16 cellular contexts compared by ENCODE assay signal in genomic region chr16:89391-90302, GRCh38. TPM values are rescaled to one million over a fixed set of nuclear protein-coding genes. Genes with fewer than 3 reads are reported as not detected.
DNase-seq lines count a peak whose midpoint lies in the region; ATAC-seq, FAIRE-seq and TF ChIP-seq lines count a peak whose summit lies in the region.
"Had no signal": no experiment of that assay in that cellular context is flagged by ENCODE, and none has a peak within 500 bp of the region (broad histone marks: within the 10 kb centered on the region; RNA-seq: fewer than 3 reads in every experiment).

No MANE protein-coding gene starts in this region.

- H3K9me3 Mint-ChIP-seq in GM23338: no peaks in the 10 kb centered on the region
- no peaks in the 10 kb centered on the region for H3K9me3 Mint-ChIP-seq in stimulated activated naive B cell treated with anti-CD40 and anti-IgM and Interleukin-4, amounts not matched to agents 10 μg/mL and 1 μg/mL and 100 μg/mL, for 72 hours
- H3K9me3 Mint-ChIP-seq: CD4-positive, alpha-beta memory T cell; H9; IgD-negative memory B cell had no signal

- CTCF ChIA-PET in K562 (lab: Yijun Ruan, JAX; ENCODE audit: low intra/inter-chr PET ratio): interaction anchor here (0.6 kb wide), 1 partner anchor 16 kb away, joined by 3 read pairs; no protein-coding TSS in a partner anchor

- no peak for TF ChIP-seq EP300 in K562 (IDR thresholded peaks at IDR 0.05; ENCODE audit: low read length)

- peaks cover 12% of the 10 kb centered on the region for H3K27me3 Mint-ChIP-seq in GM23338 (ENCODE audit: insufficient read depth, low read depth, poor library complexity)
- H3K27me3 Mint-ChIP-seq in stimulated activated naive B cell treated with anti-CD40 and anti-IgM and Interleukin-4, amounts not matched to agents 10 μg/mL and 1 μg/mL and 100 μg/mL, for 72 hours: no peaks in the 10 kb centered on the region
- H3K27me3 Mint-ChIP-seq: B cell; CD4-positive, alpha-beta memory T cell; IgD-negative memory B cell had no signal

- no TSS peak for BruUV-seq in K562 (replicated peaks; lab: Mats Ljungman, UMichigan)

- in situ Hi-C loops in K562 (cut with MboI): no loop called here

- H2AFZ ChIP-seq in GM23338: no peak overlapping the region
- H2AFZ ChIP-seq in K562 (ENCODE audit: low read depth, low read length): no peak overlapping the region

- H3K36me3 Mint-ChIP-seq in GM23338 (ENCODE audit: low read depth): peaks cover 19% of the 10 kb centered on the region; the same call in 2 of the 3 replicates
- peaks cover 43 to 45% of the 10 kb centered on the region in 2 donors for H3K36me3 Mint-ChIP-seq in stimulated activated naive B cell treated with anti-CD40 and anti-IgM and Interleukin-4, amounts not matched to agents 10 μg/mL and 1 μg/mL and 100 μg/mL, for 72 hours
- H3K36me3 Mint-ChIP-seq: IgD-negative memory B cell had no signal

- DNase-seq in GM23338 (ENCODE audit: low spot score) (no peak), K562 (ENCODE audit: extremely low read depth in 1 of 4, low spot score in 3 of 4) (no peak), pons (ENCODE audit: low spot score) (no peak), coronary artery (ENCODE audit: low spot score) (no peak)
- no peak for DNase-seq in stimulated activated naive B cell treated with anti-CD40 and anti-IgM and Interleukin-4, amounts not matched to agents 10 μg/mL and 1 μg/mL and 100 μg/mL, for 72 hours
- DNase-seq: Calu3; CD4-positive, alpha-beta memory T cell; DMS53; H9; NCI-H187; NCI-H345; NCI-H526 treated with DMSO at 0.1 percent for 48 hours; NK-92 treated with Interleukin-12 subunit alpha and Interleukin-12 subunit beta, amount 100 ng/mL, for 24 hours; OCI-M1 had no signal

- H3K4me3 Mint-ChIP-seq in GM23338: no peak overlapping the region
- no peak overlapping the region for H3K4me3 Mint-ChIP-seq in stimulated activated naive B cell treated with anti-CD40 and anti-IgM and Interleukin-4, amounts not matched to agents 10 μg/mL and 1 μg/mL and 100 μg/mL, for 72 hours
- H3K4me3 Mint-ChIP-seq: B cell; CD4-positive, alpha-beta memory T cell; H9; IgD-negative memory B cell had no signal

- WGBS in K562 (ENCODE audit: insufficient coverage, low coverage, missing lambda C conversion rate): 91% methylated on average over 28 of the region's 30 CpGs

- no peaks in the 10 kb centered on the region for H3K4me1 Mint-ChIP-seq in GM23338
- peaks cover 17 to 31% of the 10 kb centered on the region in 2 donors for H3K4me1 Mint-ChIP-seq in stimulated activated naive B cell treated with anti-CD40 and anti-IgM and Interleukin-4, amounts not matched to agents 10 μg/mL and 1 μg/mL and 100 μg/mL, for 72 hours

- H3K4me1 ChIP-seq in GM23338 (ENCODE audit: insufficient read depth) (no peaks in the 10 kb centered on the region), K562 (replicated peaks in 1 of 2; ENCODE audit: control insufficient read depth in 2 of 2, insufficient read depth in 2 of 2, low read length in 2 of 2) (peaks cover 9 to 56% of the 10 kb centered on the region in 2 experiments; a peak in 4 of 5 replicates)

- H4K20me1 ChIP-seq in GM23338 (replicated peaks; ENCODE audit: insufficient read depth) (no peaks in the 10 kb centered on the region; the same call in 1 of the 2 replicates), K562 (replicated peaks; ENCODE audit: control insufficient read depth, insufficient read depth, low read length) (peaks cover 6% of the 10 kb centered on the region; the same call in 1 of the 2 replicates)

- POLR2A ChIA-PET in K562 (lab: Yijun Ruan, JAX): interaction anchor here (0.6 to 2.6 kb wide), 2 partner anchors 14 to 22 kb away, joined by 3 to 9 read pairs; no protein-coding TSS in a partner anchor

- H3K27me3 ChIP-seq in GM23338 (ENCODE audit: insufficient read depth) (no peaks in the 10 kb centered on the region), K562 (ENCODE audit: control insufficient read depth in 2 of 2, insufficient read depth in 2 of 2, low read length in 2 of 2) (no peaks in the 10 kb centered on the region)

- H3K9me2 ChIP-seq in GM23338 (ENCODE audit: insufficient read depth): no peaks in the 10 kb centered on the region

- no peaks in the 10 kb centered on the region for H3F3A ChIP-seq in GM23338 (replicated peaks; ENCODE audit: low read depth)

- H3K36me3 ChIP-seq in GM23338 (ENCODE audit: insufficient read depth) (no peaks in the 10 kb centered on the region), K562 (ENCODE audit: control insufficient read depth, insufficient read depth, low read length) (peaks cover 70% of the 10 kb centered on the region; the same call in 2 of the 3 replicates)

- ATAC-seq in GM23338: no peak
- no peak for ATAC-seq in K562
- ATAC-seq in stimulated activated naive B cell treated with anti-CD40 and anti-IgM and Interleukin-4, amounts not matched to agents 10 μg/mL and 1 μg/mL and 100 μg/mL, for 72 hours (replicated peaks): no peak

- no peak for TF ChIP-seq CTCF in GM23338 (conservative IDR thresholded peaks at IDR 0.05; ENCODE audit: low read depth in 2 of 2)
- TF ChIP-seq CTCF in K562 (IDR thresholded peaks at IDR 0.05 in 2 of 3, conservative IDR thresholded peaks at IDR 0.05 in 1 of 3; ENCODE audit: insufficient read depth in 2 of 3, low read depth in 1 of 3, low read length in 3 of 3): no peak
- no peak for TF ChIP-seq CTCF in coronary artery (IDR thresholded peaks at IDR 0.05)

- no peaks in the 10 kb centered on the region for H3K79me2 ChIP-seq in GM23338 (replicated peaks; ENCODE audit: insufficient read depth)
- no peaks in the 10 kb centered on the region for H3K79me2 ChIP-seq in K562 (ENCODE audit: control insufficient read depth, insufficient read depth, low read length)

- H3K4me3 ChIP-seq in GM23338 (no peak overlapping the region), K562 (no peak overlapping the region), coronary artery (no peak overlapping the region)

- H3K9me1 ChIP-seq in K562 (ENCODE audit: control insufficient read depth, insufficient read depth, low read length): peaks cover 3% of the 10 kb centered on the region

- intact Hi-C loops in K562 (cut with micrococcal nuclease): no loop called here

- no peak for FAIRE-seq in K562 (lab: Jason Lieb, UNC)

- H3K27ac Mint-ChIP-seq in GM23338: no peak overlapping the region
- peak overlapping the region; percentile 82 for H3K27ac Mint-ChIP-seq in stimulated activated naive B cell treated with anti-CD40 and anti-IgM and Interleukin-4, amounts not matched to agents 10 μg/mL and 1 μg/mL and 100 μg/mL, for 72 hours
- H3K27ac Mint-ChIP-seq: B cell had no signal

- H3K9ac ChIP-seq in K562 (ENCODE audit: insufficient read depth in 1 of 2, low read depth in 2 of 2, low read length in 2 of 2): peak overlapping the region in 1 of 2 experiments; percentile 84; a peak in 2 of 4 replicates

- H3K9me3 ChIP-seq in K562 (replicated peaks; ENCODE audit: control insufficient read depth, insufficient read depth, low read depth, low read length): no peaks in the 10 kb centered on the region

- no peak overlapping the region for H3K27ac ChIP-seq in GM23338 (ENCODE audit: low read depth)
- H3K27ac ChIP-seq in K562 (ENCODE audit: extremely low read depth, low read depth, low read length): no peak overlapping the region
- peak overlapping the region in 1 of 2 donors; percentile 17 for H3K27ac ChIP-seq in coronary artery

- H3K4me2 ChIP-seq in GM23338: no peak overlapping the region
- no peak overlapping the region for H3K4me2 ChIP-seq in K562 (ENCODE audit: insufficient read depth, low read length)

- no peak for TF ChIP-seq RAD21 in K562 (CRISPR knock-in tag; conservative IDR thresholded peaks at IDR 0.05 in 1 of 2, IDR thresholded peaks at IDR 0.05 in 1 of 2)

- TF ChIP-seq POLR2A in K562 (conservative IDR thresholded peaks at IDR 0.05): no peak

RNA-seq across cellular contexts. Expression of gene MPG, which starts 11.6 kb away (rescaled TPM):
- 57.8 and 91.1 TPM in 2 replicates for total RNA-seq in GM23338 (2014; rRNA removed; shearing (Covaris generic))
- polyA plus RNA-seq in GM23338 (2016; fragmentation: Nextera tagmentation; extraction: Ambion mirVana) (38.0 and 39.2 TPM in 2 replicates), K562 (2011; rRNA removed) (36.2 and 52.2 TPM in 2 replicates), K562 (2014; fragmentation: Illumina TruSeq; extraction: Trizol) (21.1 and 55.2 TPM in 2 replicates), K562 (2014; fragmentation: Nextera tagmentation; extraction: Ambion mirVana) (1 to 10 TPM in 1 of 2 experiments, under 1 TPM in 1; 0.42 to 2.2 TPM), K562 (2014; rRNA removed) (138 and 214 TPM in 2 replicates)
- total RNA-seq in K562 (2011; cell fraction: chromatin; rRNA removed; ENCODE audit: low replicate concordance): 6.3 and 35.1 TPM in 2 replicates
- 52.2 and 54.0 TPM in 2 replicates for total RNA-seq in K562 (2011; cell fraction: nucleolus; rRNA removed)
- total RNA-seq in K562 (2011; cell fraction: nucleoplasm; rRNA removed): 26.0 and 30.7 TPM in 2 replicates
- total RNA-seq in K562 (2014; rRNA removed) (192 and 226 TPM in 2 replicates), K562 (2014; rRNA removed; fragmentation: Illumina TruSeq; extraction: Trizol) (5.0 and 6.1 TPM in 2 replicates), K562 (2015; rRNA removed; fragmentation: Illumina TruSeq; extraction: Trizol) (47.1 and 52.8 TPM in 2 replicates), K562 (2021) (80.1 and 81.9 TPM in 2 replicates)
- polyA plus RNA-seq in K562 (2011; cell fraction: cytosol; rRNA removed): 102 and 222 TPM in 2 replicates
- polyA plus RNA-seq in K562 (2011; cell fraction: nucleus; rRNA removed): 38.8 and 51.3 TPM in 2 replicates
- polyA plus RNA-seq in K562 (2012): 46.7 and 91.8 TPM in 2 replicates
- 5.7 and 7.4 TPM in 2 replicates for polyA minus RNA-seq in K562 (2011; rRNA and poly(A)+ RNA removed)
- polyA minus RNA-seq in K562 (2011; cell fraction: cytosol; rRNA and poly(A)+ RNA removed): 34.4 and 54.7 TPM in 2 replicates
- 15.9 and 16.8 TPM in 2 replicates for polyA minus RNA-seq in K562 (2011; cell fraction: nucleus; rRNA and poly(A)+ RNA removed)

RNA-seq across cellular contexts. Expression of gene RHBDF1, which starts 17.2 kb away (rescaled TPM):
- 15.3 and 24.5 TPM in 2 replicates for total RNA-seq in GM23338 (2014; rRNA removed; shearing (Covaris generic))
- polyA plus RNA-seq in GM23338 (2016; fragmentation: Nextera tagmentation; extraction: Ambion mirVana) (22.1 and 22.6 TPM in 2 replicates), K562 (2011; rRNA removed) (8.2 and 20.0 TPM in 2 replicates), K562 (2014; fragmentation: Illumina TruSeq; extraction: Trizol) (4.2 and 5.5 TPM in 2 replicates), K562 (2014; fragmentation: Nextera tagmentation; extraction: Ambion mirVana) (1 to 10 TPM; 1.0 to 2.0 TPM), K562 (2014; rRNA removed) (6.0 and 6.9 TPM in 2 replicates)
- 63.2 and 128 TPM in 2 replicates for total RNA-seq in K562 (2011; cell fraction: chromatin; rRNA removed; ENCODE audit: low replicate concordance)
- total RNA-seq in K562 (2011; cell fraction: nucleolus; rRNA removed): 70.9 and 80.0 TPM in 2 replicates
- 60.5 TPM in 2 replicates for total RNA-seq in K562 (2011; cell fraction: nucleoplasm; rRNA removed)
- total RNA-seq in K562 (2014; rRNA removed) (4.5 and 5.9 TPM in 2 replicates), K562 (2014; rRNA removed; fragmentation: Illumina TruSeq; extraction: Trizol) (1.2 and 1.3 TPM in 2 replicates), K562 (2015; rRNA removed; fragmentation: Illumina TruSeq; extraction: Trizol) (1.2 and 1.6 TPM in 2 replicates), K562 (2021) (6.9 and 7.1 TPM in 2 replicates)
- 9.3 and 10.9 TPM in 2 replicates for polyA plus RNA-seq in K562 (2011; cell fraction: cytosol; rRNA removed)
- polyA plus RNA-seq in K562 (2011; cell fraction: nucleus; rRNA removed): 210 and 244 TPM in 2 replicates
- 3.0 and 13.0 TPM in 2 replicates for polyA plus RNA-seq in K562 (2012)
- polyA minus RNA-seq in K562 (2011; rRNA and poly(A)+ RNA removed): 2.7 and 4.6 TPM in 2 replicates
- polyA minus RNA-seq in K562 (2011; cell fraction: cytosol; rRNA and poly(A)+ RNA removed): 3.7 and 10.0 TPM in 2 replicates
- 15.8 and 22.8 TPM in 2 replicates for polyA minus RNA-seq in K562 (2011; cell fraction: nucleus; rRNA and poly(A)+ RNA removed)
- total RNA-seq: CD4-positive, alpha-beta memory T cell had no signal
- polyA plus RNA-seq: CD4-positive, alpha-beta memory T cell; IgD-negative memory B cell had no signal

RNA-seq across cellular contexts. Expression of gene SNRNP25, which starts 36.0 kb away (rescaled TPM):
- 31.2 and 34.4 TPM in 2 replicates for total RNA-seq in GM23338 (2014; rRNA removed; shearing (Covaris generic))
- polyA plus RNA-seq in GM23338 (2016; fragmentation: Nextera tagmentation; extraction: Ambion mirVana) (79.5 and 81.6 TPM in 2 replicates), K562 (2011; rRNA removed) (116 and 117 TPM in 2 replicates), K562 (2014; fragmentation: Illumina TruSeq; extraction: Trizol) (103 and 132 TPM in 2 replicates), K562 (2014; fragmentation: Nextera tagmentation; extraction: Ambion mirVana) (10 to 100 TPM; 59.0 to 61.5 TPM), K562 (2014; rRNA removed) (122 and 154 TPM in 2 replicates)
- 58.7 and 108 TPM in 2 replicates for total RNA-seq in K562 (2011; cell fraction: chromatin; rRNA removed; ENCODE audit: low replicate concordance)
- total RNA-seq in K562 (2011; cell fraction: nucleolus; rRNA removed): 59.2 and 64.4 TPM in 2 replicates
- total RNA-seq in K562 (2011; cell fraction: nucleoplasm; rRNA removed): 61.2 and 70.4 TPM in 2 replicates
- total RNA-seq in K562 (2014; rRNA removed) (176 and 178 TPM in 2 replicates), K562 (2014; rRNA removed; fragmentation: Illumina TruSeq; extraction: Trizol) (78.8 and 107 TPM in 2 replicates), K562 (2015; rRNA removed; fragmentation: Illumina TruSeq; extraction: Trizol) (106 and 108 TPM in 2 replicates), K562 (2021) (123 and 124 TPM in 2 replicates)
- polyA plus RNA-seq in K562 (2011; cell fraction: cytosol; rRNA removed): 102 and 106 TPM in 2 replicates
- 107 and 113 TPM in 2 replicates for polyA plus RNA-seq in K562 (2011; cell fraction: nucleus; rRNA removed)
- polyA plus RNA-seq in K562 (2012): 70.9 and 149 TPM in 2 replicates
- polyA minus RNA-seq in K562 (2011; rRNA and poly(A)+ RNA removed): 48.3 and 52.8 TPM in 2 replicates
- 20.9 and 31.3 TPM in 2 replicates for polyA minus RNA-seq in K562 (2011; cell fraction: cytosol; rRNA and poly(A)+ RNA removed)
- polyA minus RNA-seq in K562 (2011; cell fraction: nucleus; rRNA and poly(A)+ RNA removed): 18.3 and 31.3 TPM in 2 replicates

RNA-seq across cellular contexts. Expression of gene POLR3K, which starts 36.2 kb away (rescaled TPM):
- 11.7 and 17.8 TPM in 2 replicates for total RNA-seq in GM23338 (2014; rRNA removed; shearing (Covaris generic))
- polyA plus RNA-seq in GM23338 (2016; fragmentation: Nextera tagmentation; extraction: Ambion mirVana) (58.5 and 60.0 TPM in 2 replicates), K562 (2011; rRNA removed) (86.0 and 95.2 TPM in 2 replicates), K562 (2014; fragmentation: Illumina TruSeq; extraction: Trizol) (68.2 and 81.3 TPM in 2 replicates), K562 (2014; fragmentation: Nextera tagmentation; extraction: Ambion mirVana) (100 to 1,000 TPM; 304 to 315 TPM), K562 (2014; rRNA removed) (120 and 135 TPM in 2 replicates)
- 53.1 and 79.0 TPM in 2 replicates for total RNA-seq in K562 (2011; cell fraction: chromatin; rRNA removed; ENCODE audit: low replicate concordance)
- total RNA-seq in K562 (2011; cell fraction: nucleolus; rRNA removed): 47.2 and 48.0 TPM in 2 replicates
- total RNA-seq in K562 (2011; cell fraction: nucleoplasm; rRNA removed): 66.1 and 91.1 TPM in 2 replicates
- total RNA-seq in K562 (2014; rRNA removed) (62.7 and 65.7 TPM in 2 replicates), K562 (2014; rRNA removed; fragmentation: Illumina TruSeq; extraction: Trizol) (46.3 and 53.5 TPM in 2 replicates), K562 (2015; rRNA removed; fragmentation: Illumina TruSeq; extraction: Trizol) (42.1 and 43.7 TPM in 2 replicates), K562 (2021) (86.7 and 90.9 TPM in 2 replicates)
- polyA plus RNA-seq in K562 (2011; cell fraction: cytosol; rRNA removed): 138 TPM in 2 replicates
- polyA plus RNA-seq in K562 (2011; cell fraction: nucleus; rRNA removed): 48.9 and 51.4 TPM in 2 replicates
- polyA plus RNA-seq in K562 (2012): 55.3 and 115 TPM in 2 replicates
- 81.3 and 98.4 TPM in 2 replicates for polyA minus RNA-seq in K562 (2011; rRNA and poly(A)+ RNA removed)
- polyA minus RNA-seq in K562 (2011; cell fraction: cytosol; rRNA and poly(A)+ RNA removed): 37.8 and 43.4 TPM in 2 replicates
- polyA minus RNA-seq in K562 (2011; cell fraction: nucleus; rRNA and poly(A)+ RNA removed): 17.2 and 28.0 TPM in 2 replicates

RNA-seq across cellular contexts. Expression of gene NPRL3, which starts 48.8 kb away (rescaled TPM):
- 45.7 and 45.9 TPM in 2 replicates for total RNA-seq in GM23338 (2014; rRNA removed; shearing (Covaris generic))
- 14.5 and 15.4 TPM in 2 replicates for polyA plus RNA-seq in GM23338 (2016; fragmentation: Nextera tagmentation; extraction: Ambion mirVana)
- total RNA-seq in K562 (2011; cell fraction: chromatin; rRNA removed; ENCODE audit: low replicate concordance): 75.3 and 210 TPM in 2 replicates
- total RNA-seq in K562 (2011; cell fraction: nucleolus; rRNA removed): 101 and 104 TPM in 2 replicates
- 79.9 and 94.8 TPM in 2 replicates for total RNA-seq in K562 (2011; cell fraction: nucleoplasm; rRNA removed)
- total RNA-seq in K562 (2014; rRNA removed): 8.4 and 10.9 TPM in 2 replicates
- total RNA-seq in K562 (2014; rRNA removed; fragmentation: Illumina TruSeq; extraction: Trizol): 3.7 and 5.6 TPM in 2 replicates
- total RNA-seq in K562 (2015; rRNA removed; fragmentation: Illumina TruSeq; extraction: Trizol): 4.4 and 7.9 TPM in 2 replicates
- total RNA-seq in K562 (2021): 51.0 and 53.6 TPM in 2 replicates
- 9.7 and 26.3 TPM in 2 replicates for polyA plus RNA-seq in K562 (2011; rRNA removed)
- polyA plus RNA-seq in K562 (2011; cell fraction: cytosol; rRNA removed): 14.6 and 15.5 TPM in 2 replicates
- 49.9 and 59.5 TPM in 2 replicates for polyA plus RNA-seq in K562 (2011; cell fraction: nucleus; rRNA removed)
- 44.9 and 60.8 TPM in 2 replicates for polyA plus RNA-seq in K562 (2012)
- polyA plus RNA-seq in K562 (2014; fragmentation: Illumina TruSeq; extraction: Trizol): 38.9 and 54.1 TPM in 2 replicates
- polyA plus RNA-seq in K562 (2014; fragmentation: Nextera tagmentation; extraction: Ambion mirVana): 1 to 10 TPM in 1 of 2 experiments, under 1 TPM in 1; 0.92 to 1.0 TPM
- 18.8 and 19.1 TPM in 2 replicates for polyA plus RNA-seq in K562 (2014; rRNA removed)
- 13.2 and 14.2 TPM in 2 replicates for polyA minus RNA-seq in K562 (2011; rRNA and poly(A)+ RNA removed)
- polyA minus RNA-seq in K562 (2011; cell fraction: cytosol; rRNA and poly(A)+ RNA removed): 29.3 and 41.0 TPM in 2 replicates
- polyA minus RNA-seq in K562 (2011; cell fraction: nucleus; rRNA and poly(A)+ RNA removed): 20.2 and 31.7 TPM in 2 replicates
